2 cellular contexts compared by ENCODE assay signal in genomic region chr13:99471231-99472202, GRCh38.
TF ChIP-seq lines count a peak whose summit lies in the region.

No MANE protein-coding gene starts in this region.

TF ChIP-seq in GM23338, 12 proteins besides CTCF, POLR2A, EP300 and RAD21:
- no peak for TF ChIP-seq EZH2phosphoT487 (IDR thresholded peaks at IDR 0.05; ENCODE audit: unreplicated experiment)
- TF ChIP-seq ETS1 (IDR thresholded peaks at IDR 0.05) = no peak
- TF ChIP-seq NANOG (IDR thresholded peaks at IDR 0.05; ENCODE audit: borderline replicate concordance) = no peak
- TF ChIP-seq ZNF331 (CRISPR knock-in tag; IDR thresholded peaks at IDR 0.05; ENCODE audit: low read depth) = no peak

TF ChIP-seq in K562, 482 proteins besides CTCF, POLR2A, EP300 and RAD21:
- TF ChIP-seq SAFB2 (IDR thresholded peaks at IDR 0.05; ENCODE audit: borderline replicate concordance, low read depth, low read length, severe bottlenecking) (no peak), ZNF512 (tag; IDR thresholded peaks at IDR 0.05) (peak; percentile 72), MYNN (IDR thresholded peaks at IDR 0.05) (no peak), MYNN (CRISPR knock-in tag; IDR thresholded peaks at IDR 0.05) (no peak), HNRNPUL1 (IDR thresholded peaks at IDR 0.05; ENCODE audit: low read length) (no peak)
